15 cellular contexts compared by ENCODE assay signal in the genomic region with DNA sequence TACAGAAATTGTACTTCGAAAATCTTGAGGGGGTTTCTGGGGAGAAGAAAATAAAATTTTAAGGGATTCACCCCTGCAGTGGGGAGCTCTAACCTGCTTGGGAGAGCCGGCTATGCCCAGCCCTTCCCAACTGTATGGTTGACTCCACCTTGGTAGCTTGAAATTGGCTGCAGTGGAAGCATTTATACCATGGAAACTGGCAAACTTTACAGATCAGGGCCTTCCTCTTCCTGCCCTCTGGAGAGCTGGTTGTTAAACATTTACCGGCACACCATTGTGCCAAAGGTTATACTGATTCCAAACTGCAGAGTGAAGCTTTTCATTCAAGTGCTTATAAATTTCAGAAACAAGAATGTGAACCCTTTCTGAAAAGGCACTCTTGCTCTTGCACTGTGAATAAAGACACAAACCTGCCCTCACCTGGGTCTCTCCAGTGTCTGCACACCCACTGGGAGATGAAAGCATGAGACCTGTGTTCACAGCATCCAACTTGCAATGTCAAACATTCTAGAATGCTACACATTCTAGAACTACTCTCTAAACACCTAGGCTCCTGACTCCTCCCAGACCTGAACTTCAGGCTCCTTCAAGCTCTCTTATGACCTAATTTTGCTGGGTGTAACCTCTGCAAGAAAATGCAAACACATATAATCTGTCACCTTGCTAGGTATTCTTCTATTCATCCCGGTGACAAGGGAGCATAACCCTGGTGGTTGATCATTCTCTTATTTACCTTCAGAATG. TPM values are rescaled to one million over a fixed set of nuclear protein-coding genes. Genes with fewer than 3 reads are reported as not detected.
A peak's percentile ranks its signal among the peaks of the same experiment; 100 is the strongest.
DNase-seq lines count a peak whose midpoint lies in the region; ATAC-seq and TF ChIP-seq lines count a peak whose summit lies in the region.
"Had no signal": no experiment of that assay in that cellular context is flagged by ENCODE, and none has a peak within 500 bp of the region (broad histone marks: within the 10 kb centered on the region; RNA-seq: fewer than 3 reads in every experiment).

No MANE protein-coding gene starts in this region.

- H3K27ac ChIP-seq in Panc1 (ENCODE audit: low read length): peak overlapping the region; percentile 64
- H3K27ac ChIP-seq in lung (ENCODE audit: low read depth in 1 of 2, low read length in 1 of 2): peak overlapping the region; percentile 73 to 87
- H3K27ac ChIP-seq in upper lobe of left lung: peak overlapping the region; percentile 17 to 53 (median 34)
- H3K27ac ChIP-seq: C4-2B, KMS-11, RWPE1 had no signal

- no peak for TF ChIP-seq EP300 in upper lobe of left lung (IDR thresholded peaks at IDR 0.05)

- H3K27me3 ChIP-seq in Panc1 (ENCODE audit: control insufficient read depth, insufficient read depth, low read length): no peaks in the 10 kb centered on the region
- H3K27me3 ChIP-seq in lung (ENCODE audit: control insufficient read depth, insufficient read depth): no peaks in the 10 kb centered on the region
- no peaks in the 10 kb centered on the region for H3K27me3 ChIP-seq in upper lobe of left lung

- no peaks in the 10 kb centered on the region for H3K9me3 ChIP-seq in Panc1 (ENCODE audit: control insufficient read depth, insufficient read depth, low read depth, low read length)
- H3K9me3 ChIP-seq in lung (ENCODE audit: control insufficient read depth in 2 of 2, insufficient read depth in 1 of 2, low read length in 1 of 2): no peaks in the 10 kb centered on the region
- H3K9me3 ChIP-seq in upper lobe of left lung: no peaks in the 10 kb centered on the region

- H3K4me3 ChIP-seq in Panc1 (ENCODE audit: low read depth in 2 of 2, low read length in 2 of 2) (no peak overlapping the region), lung (no peak overlapping the region), upper lobe of left lung (no peak overlapping the region)

- ATAC-seq in Panc1 (0 out of 2 replicates have a peak, but pooled peaks have one; percentile 23), lung (ENCODE audit: insufficient read depth, low FRiP score) (peak; percentile 49), upper lobe of left lung (ENCODE audit: low FRiP score in 2 of 2) (peak; percentile 29 to 82), HG03457 (IDR thresholded peaks at IDR 0.05; ENCODE audit: unreplicated experiment) (no peak), sciatic nerve (no peak)

- no peak for DNase-seq in Panc1 (ENCODE audit: low read depth, low spot score)
- DNase-seq in glomerular visceral epithelial cell (ENCODE audit: extremely low spot score): peak; percentile 63
- DNase-seq in lung (ENCODE audit: low spot score): peak; percentile 39
- DNase-seq in upper lobe of left lung: peak in 1 of 2 donors; percentile 36
- no peak for DNase-seq in sciatic nerve (ENCODE audit: low spot score)
- no peak for DNase-seq in SIG-M5 (lab: John Stamatoyannopoulos, UW)
- DNase-seq: activated CD4-positive, alpha-beta T cell treated with anti-CD3 and anti-CD28 coated beads for 4 hours; activated naive CD8-positive, alpha-beta T cell treated with anti-CD3 and anti-CD28 coated beads for 36 hours; HFFc6; NCI-H146; NCI-H510A treated with DMSO at 0.1 percent for 48 hours had no signal

- BruUV-seq in Panc1 (replicated peaks; lab: Mats Ljungman, UMichigan): no TSS peak

- no peak for TF ChIP-seq POLR2A in upper lobe of left lung (IDR thresholded peaks at IDR 0.05)

- POLR2A ChIA-PET in Panc1 (lab: Charles Lee): interaction anchor here (1.6 kb wide), 1 partner anchor 10 kb away, joined by 3 read pairs; no protein-coding TSS in a partner anchor

- CTCF ChIA-PET in Panc1 (lab: Charles Lee): no interaction called here

- H3K4me1 ChIP-seq in Panc1 (ENCODE audit: control insufficient read depth, insufficient read depth, low read length) (peaks cover 72% of the 10 kb centered on the region), lung (ENCODE audit: control insufficient read depth in 2 of 2, insufficient read depth in 2 of 2, low read length in 2 of 2) (peaks cover 14 to 66% of the 10 kb centered on the region in 2 donors), upper lobe of left lung (peaks cover 23 to 38% (median 25%) of the 10 kb centered on the region in 4 donors)

- H3K36me3 ChIP-seq in Panc1 (ENCODE audit: control insufficient read depth, insufficient read depth, low read length) (no peaks in the 10 kb centered on the region), lung (ENCODE audit: control insufficient read depth in 2 of 2, insufficient read depth in 2 of 2, low read length in 2 of 2) (no peaks in the 10 kb centered on the region), upper lobe of left lung (no peaks in the 10 kb centered on the region)

- no peak for TF ChIP-seq CTCF in Panc1 (IDR thresholded peaks at IDR 0.05)
- no peak for TF ChIP-seq CTCF in lung (IDR thresholded peaks at IDR 0.05; ENCODE audit: control extremely low read depth, extremely low read depth)
- no peak for TF ChIP-seq CTCF in upper lobe of left lung (IDR thresholded peaks at IDR 0.05)

- in situ Hi-C loops in Panc1 (cut with HindIII; ENCODE audit: low pct_unique_long_range_greater_than_20kb, low sequenced_read_pairs): no loop called here

- 59 to 80% methylated on average over 4 of the region's 4 CpGs for WGBS in lung, 2 donors
- 53 to 63% methylated on average over 4 of the region's 4 CpGs for WGBS in upper lobe of left lung, 2 donors

- intact Hi-C loops in Panc1 (cut with micrococcal nuclease; ENCODE audit: unreplicated experiment): no loop called here
- intact Hi-C loops in sciatic nerve (cut with DNase I): loop anchor here (1.0 kb wide), 1 partner anchor 49 kb away; no protein-coding TSS in a partner anchor

RNA-seq across cellular contexts. Expression of a gene that starts 44.7 kb away (rescaled TPM):
- total RNA-seq in Panc1 (2021; ENCODE audit: unreplicated experiment): 274 TPM
- polyA plus RNA-seq in Panc1 (2012; ENCODE audit: insufficient read length): 97.4 TPM
- 100 to 1,000 TPM in 1 of 2 donors, 10 to 100 TPM in 1; 93.4 to 135 TPM for total RNA-seq in lung
- polyA plus RNA-seq in lung: 10 to 100 TPM; 20.0 to 26.4 TPM
- total RNA-seq in upper lobe of left lung: 100 to 1,000 TPM in 5 of 6 donors, 10 to 100 TPM in 1; 92.2 to 153 (median 131) TPM
- 140 TPM for total RNA-seq in sciatic nerve

Comparison
In these comparisons a context has a peak if more than half of its experiments do, and no peak if none do; other contexts are left out.
1. ATAC-seq: peak in Panc1 (single experiment), lung (single experiment) and upper lobe of left lung (2 of 2); none in HG03457 (single experiment) and sciatic nerve (single experiment).
2. DNase-seq: peak in glomerular visceral epithelial cell (single experiment) and lung (single experiment); none in Panc1 (single experiment), sciatic nerve (single experiment) and SIG-M5 (single experiment).
3. Peak in every context shown above with its lines, with median percentiles within 50 percentile points of each other: H3K27ac ChIP-seq.